In the genomic region with DNA sequence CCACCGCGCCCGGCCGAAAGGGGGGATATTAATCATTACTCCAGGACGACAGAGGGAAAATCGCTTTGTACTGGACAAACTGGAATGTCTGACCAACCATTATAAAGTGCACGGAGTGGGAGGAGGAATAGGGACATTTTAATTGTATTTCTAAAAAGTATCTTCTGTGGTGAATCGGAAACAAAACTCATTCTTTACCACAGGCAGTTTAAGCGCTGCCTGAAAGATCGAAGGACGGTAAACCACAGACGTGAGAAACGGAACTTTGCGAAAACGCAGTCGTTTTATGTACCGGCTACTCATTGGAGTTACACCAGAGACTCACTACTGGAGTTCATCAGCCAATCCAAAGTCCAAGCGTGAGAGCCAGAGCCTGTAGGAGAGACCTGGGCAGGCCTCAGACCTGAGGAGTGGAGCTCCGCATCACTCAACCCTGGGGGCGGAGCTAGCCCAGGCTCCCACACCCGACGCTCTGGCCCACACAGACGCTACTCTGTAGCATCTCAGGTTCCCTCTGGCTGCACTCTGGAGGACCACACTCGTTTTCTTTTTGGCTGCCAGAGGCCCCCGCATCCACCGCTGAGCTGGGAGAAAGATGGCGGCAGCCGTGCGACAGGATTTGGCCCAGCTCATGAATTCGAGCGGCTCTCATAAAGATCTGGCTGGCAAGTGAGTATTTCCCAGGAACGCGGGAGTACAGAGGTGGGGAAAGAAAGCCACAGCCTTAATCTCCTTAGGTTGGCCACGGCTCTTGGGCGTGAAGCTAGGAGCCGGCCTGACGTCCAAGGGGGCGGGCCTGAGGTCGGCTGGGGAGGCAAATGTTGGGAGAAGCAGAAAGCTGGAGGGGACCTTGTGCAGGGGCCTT, we compare ENCODE assay signal across 1 cellular context.
TF ChIP-seq lines count a peak whose summit lies in the region.

COPS4 (plus strand) TSS at position 554 of the 865 bp plus-strand sequence; CDS start at position 596, 42 bp downstream.

TF ChIP-seq in HepG2, 621 proteins besides CTCF, POLR2A, EP300 and RAD21 (continued from another document and continues in another):
- TF ChIP-seq LCORL (IDR thresholded peaks at IDR 0.05), result no peak
- peak; percentile 82 for TF ChIP-seq LCORL (CRISPR knock-in tag; IDR thresholded peaks at IDR 0.05)
- peak; percentile 88 for TF ChIP-seq ZNF580 (CRISPR knock-in tag; IDR thresholded peaks at IDR 0.05; ENCODE audit: borderline replicate concordance, low read depth)
- peak; percentile 91 for TF ChIP-seq NFYB (CRISPR knock-in tag; IDR thresholded peaks at IDR 0.05)
- peak; percentile 88 for TF ChIP-seq ZNF501 (CRISPR knock-in tag; IDR thresholded peaks at IDR 0.05)
- no peak for TF ChIP-seq FLYWCH1 (CRISPR knock-in tag; IDR thresholded peaks at IDR 0.05)
- peak; percentile 81 for TF ChIP-seq SMAD3 (CRISPR knock-in tag; IDR thresholded peaks at IDR 0.05)
- TF ChIP-seq ZHX2 (IDR thresholded peaks at IDR 0.05; ENCODE audit: low read depth), result 0 out of 2 replicates have a peak, but pooled peaks have one; percentile 60
- no peak; the same call in 1 of the 2 replicates for TF ChIP-seq ZHX2 (CRISPR knock-in tag; IDR thresholded peaks at IDR 0.05; ENCODE audit: borderline replicate concordance)
- peak; percentile 68; the same call in 1 of the 2 replicates for TF ChIP-seq ZNF709 (CRISPR knock-in tag; IDR thresholded peaks at IDR 0.05)
- peak; percentile 97 for TF ChIP-seq U2AF1 (optimal IDR thresholded peaks at IDR 0.05; ENCODE audit: low read depth, low read length)
- no peak for TF ChIP-seq ZNF20 (CRISPR knock-in tag; IDR thresholded peaks at IDR 0.05)
- TF ChIP-seq CREM (IDR thresholded peaks at IDR 0.05), result peak; percentile 86
- 0 out of 2 replicates have a peak, but pooled peaks have one; percentile 31 for TF ChIP-seq CREM (CRISPR knock-in tag; IDR thresholded peaks at IDR 0.05)
- TF ChIP-seq ZNF550 (CRISPR knock-in tag; IDR thresholded peaks at IDR 0.05; ENCODE audit: borderline replicate concordance), result 0 out of 2 replicates have a peak, but pooled peaks have one; percentile 57
- no peak for TF ChIP-seq EZH2 (conservative IDR thresholded peaks at IDR 0.05; ENCODE audit: low read depth, low read length)
- peak; percentile 81; the same call in 1 of the 2 replicates for TF ChIP-seq PPARG (CRISPR knock-in tag; conservative IDR thresholded peaks at IDR 0.05)
- peak; percentile 67; the same call in 1 of the 2 replicates for TF ChIP-seq ZNF770 (CRISPR knock-in tag; IDR thresholded peaks at IDR 0.05)
- no peak for TF ChIP-seq FOXP1 (IDR thresholded peaks at IDR 0.05)
- TF ChIP-seq FOXP1 (CRISPR knock-in tag; IDR thresholded peaks at IDR 0.05), result no peak; the same call in 1 of the 2 replicates
- TF ChIP-seq SUZ12 (IDR thresholded peaks at IDR 0.05; ENCODE audit: low read depth, low read length), result no peak
- TF ChIP-seq, protein P1, sequence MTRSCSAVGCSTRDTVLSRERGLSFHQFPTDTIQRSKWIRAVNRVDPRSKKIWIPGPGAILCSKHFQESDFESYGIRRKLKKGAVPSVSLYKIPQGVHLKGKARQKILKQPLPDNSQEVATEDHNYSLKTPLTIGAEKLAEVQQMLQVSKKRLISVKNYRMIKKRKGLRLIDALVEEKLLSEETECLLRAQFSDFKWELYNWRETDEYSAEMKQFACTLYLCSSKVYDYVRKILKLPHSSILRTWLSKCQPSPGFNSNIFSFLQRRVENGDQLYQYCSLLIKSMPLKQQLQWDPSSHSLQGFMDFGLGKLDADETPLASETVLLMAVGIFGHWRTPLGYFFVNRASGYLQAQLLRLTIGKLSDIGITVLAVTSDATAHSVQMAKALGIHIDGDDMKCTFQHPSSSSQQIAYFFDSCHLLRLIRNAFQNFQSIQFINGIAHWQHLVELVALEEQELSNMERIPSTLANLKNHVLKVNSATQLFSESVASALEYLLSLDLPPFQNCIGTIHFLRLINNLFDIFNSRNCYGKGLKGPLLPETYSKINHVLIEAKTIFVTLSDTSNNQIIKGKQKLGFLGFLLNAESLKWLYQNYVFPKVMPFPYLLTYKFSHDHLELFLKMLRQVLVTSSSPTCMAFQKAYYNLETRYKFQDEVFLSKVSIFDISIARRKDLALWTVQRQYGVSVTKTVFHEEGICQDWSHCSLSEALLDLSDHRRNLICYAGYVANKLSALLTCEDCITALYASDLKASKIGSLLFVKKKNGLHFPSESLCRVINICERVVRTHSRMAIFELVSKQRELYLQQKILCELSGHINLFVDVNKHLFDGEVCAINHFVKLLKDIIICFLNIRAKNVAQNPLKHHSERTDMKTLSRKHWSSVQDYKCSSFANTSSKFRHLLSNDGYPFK (CRISPR knock-in tag; IDR thresholded peaks at IDR 0.05; ENCODE audit: borderline replicate concordance), result peak; percentile 84; the same call in 1 of the 2 replicates
- peak; percentile 55; the same call in 1 of the 2 replicates for TF ChIP-seq ZNF615 (CRISPR knock-in tag; IDR thresholded peaks at IDR 0.05; ENCODE audit: borderline replicate concordance)
- TF ChIP-seq ZNF33B (CRISPR knock-in tag; IDR thresholded peaks at IDR 0.05), result peak; percentile 81; the same call in 1 of the 2 replicates
- peak; percentile 81; the same call in 1 of the 2 replicates for TF ChIP-seq CBFB (CRISPR knock-in tag; IDR thresholded peaks at IDR 0.05)
- TF ChIP-seq AHR (CRISPR knock-in tag; IDR thresholded peaks at IDR 0.05), result peak; percentile 80
- TF ChIP-seq IKZF5 (CRISPR knock-in tag; IDR thresholded peaks at IDR 0.05), result peak; percentile 95
- TF ChIP-seq RFX5 (IDR thresholded peaks at IDR 0.05; ENCODE audit: low read depth, low read length), result 0 out of 2 replicates have a peak, but pooled peaks have one; percentile 12
- TF ChIP-seq, protein P2, sequence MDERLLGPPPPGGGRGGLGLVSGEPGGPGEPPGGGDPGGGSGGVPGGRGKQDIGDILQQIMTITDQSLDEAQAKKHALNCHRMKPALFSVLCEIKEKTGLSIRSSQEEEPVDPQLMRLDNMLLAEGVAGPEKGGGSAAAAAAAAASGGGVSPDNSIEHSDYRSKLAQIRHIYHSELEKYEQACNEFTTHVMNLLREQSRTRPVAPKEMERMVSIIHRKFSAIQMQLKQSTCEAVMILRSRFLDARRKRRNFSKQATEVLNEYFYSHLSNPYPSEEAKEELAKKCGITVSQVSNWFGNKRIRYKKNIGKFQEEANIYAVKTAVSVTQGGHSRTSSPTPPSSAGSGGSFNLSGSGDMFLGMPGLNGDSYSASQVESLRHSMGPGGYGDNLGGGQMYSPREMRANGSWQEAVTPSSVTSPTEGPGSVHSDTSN (CRISPR knock-in tag; IDR thresholded peaks at IDR 0.05), result no peak
- TF ChIP-seq TCF12 (IDR thresholded peaks at IDR 0.05), result no peak
- no peak for TF ChIP-seq TCF12 (CRISPR knock-in tag; IDR thresholded peaks at IDR 0.05)
- 0 out of 4 replicates have a peak, but pooled peaks of 1 of the 2 experiments have one; percentile 63 for TF ChIP-seq NR2F1 (CRISPR knock-in tag; IDR thresholded peaks at IDR 0.05)
- peak; percentile 93 for TF ChIP-seq ZNF547 (CRISPR knock-in tag; IDR thresholded peaks at IDR 0.05)
- TF ChIP-seq HOXD1 (CRISPR knock-in tag; IDR thresholded peaks at IDR 0.05), result peak; percentile 55; the same call in 1 of the 2 replicates
- peak; percentile 67; the same call in 1 of the 2 replicates for TF ChIP-seq MEIS2 (CRISPR knock-in tag; IDR thresholded peaks at IDR 0.05)
- peak; percentile 84; the same call in 1 of the 2 replicates for TF ChIP-seq POLR2AphosphoS2 (IDR thresholded peaks at IDR 0.05; ENCODE audit: low read depth, low read length)
- TF ChIP-seq ZNF441 (CRISPR knock-in tag; IDR thresholded peaks at IDR 0.05; ENCODE audit: borderline replicate concordance), result peak; percentile 55; the same call in 1 of the 2 replicates
- no peak for TF ChIP-seq PRPF4 (IDR thresholded peaks at IDR 0.05; ENCODE audit: low read depth, low read length, poor library complexity, severe bottlenecking)
- TF ChIP-seq NKX3-1 (CRISPR knock-in tag; IDR thresholded peaks at IDR 0.05), result no peak; the same call in 1 of the 2 replicates
- TF ChIP-seq ZNF747 (CRISPR knock-in tag; IDR thresholded peaks at IDR 0.05; ENCODE audit: borderline replicate concordance), result peak; percentile 65
- peak; percentile 89 for TF ChIP-seq HMGXB3 (CRISPR knock-in tag; IDR thresholded peaks at IDR 0.05; ENCODE audit: borderline replicate concordance)
- no peak for TF ChIP-seq ZBTB7B (CRISPR knock-in tag; IDR thresholded peaks at IDR 0.05)
